Comparison of ENCODE assay signal across 15 cellular contexts in genomic region chr19:4987692-4988370, GRCh38. TPM values are rescaled to one million over a fixed set of nuclear protein-coding genes. Genes with fewer than 3 reads are reported as not detected.
DNase-seq lines count a peak whose midpoint lies in the region; ATAC-seq, FAIRE-seq and TF ChIP-seq lines count a peak whose summit lies in the region.
"Had no signal": no experiment of that assay in that cellular context is flagged by ENCODE, and none has a peak within 500 bp of the region (broad histone marks: within the 10 kb centered on the region; RNA-seq: fewer than 3 reads in every experiment).

No MANE protein-coding gene starts in this region.

- H2BK12ac ChIP-seq in trophoblast cell (ENCODE audit: low read length) = peak overlapping the region; percentile 50

- peak overlapping the region; percentile 17 for H3K4me3 Mint-ChIP-seq in Caco-2 (ENCODE audit: unreplicated experiment)
- no peak overlapping the region for H3K4me3 Mint-ChIP-seq in activated CD8-positive, alpha-beta T cell treated with anti-CD3 and anti-CD28 coated beads, Interleukin-2, amount 10 ng/mL, durations not matched to agents 7 days and 5 days
- H3K4me3 Mint-ChIP-seq: activated B cell treated with CpG ODN at 0.5 μM for 24 hours; activated naive CD4-positive, alpha-beta T cell treated with anti-CD3 and anti-CD28 coated beads for 36 hours; T-cell had no signal

- no peak overlapping the region for H3K23ac ChIP-seq in trophoblast cell (ENCODE audit: low read length)

- peaks cover 48% of the 10 kb centered on the region for H3K79me2 ChIP-seq in fibroblast of lung (ENCODE audit: control insufficient read depth, insufficient read depth, low read length)
- H3K79me2 ChIP-seq in trophoblast cell (ENCODE audit: control insufficient read depth, insufficient read depth, low read length, poor library complexity) = peaks cover 39% of the 10 kb centered on the region

- WGBS in trophoblast cell (ENCODE audit: extremely low coverage, insufficient coverage, insufficient read length) = no CpG with 5 or more reads among the region's 24 CpGs

- no peak overlapping the region for H3K4me2 ChIP-seq in fibroblast of lung (ENCODE audit: extremely low read depth, insufficient read depth, low read length)
- H3K4me2 ChIP-seq in trophoblast cell (ENCODE audit: low read length) = peak overlapping the region; percentile 46

- no peaks in the 10 kb centered on the region for H3K27me3 Mint-ChIP-seq in Caco-2 (ENCODE audit: insufficient read depth, unreplicated experiment)
- no peaks in the 10 kb centered on the region for H3K27me3 Mint-ChIP-seq in activated CD8-positive, alpha-beta T cell treated with anti-CD3 and anti-CD28 coated beads, Interleukin-2, amount 10 ng/mL, durations not matched to agents 7 days and 5 days (ENCODE audit: low read depth)
- H3K27me3 Mint-ChIP-seq: activated B cell treated with CpG ODN at 0.5 μM for 24 hours, T-cell had no signal

- TF ChIP-seq CTCF in Caco-2 (IDR thresholded peaks at IDR 0.05; ENCODE audit: insufficient read depth in 1 of 2, low read depth in 1 of 2, low read length in 1 of 2, severe bottlenecking in 1 of 2, unreplicated experiment in 1 of 2) (no peak), VCaP (conservative IDR thresholded peaks at IDR 0.05) (no peak), fibroblast of lung (conservative IDR thresholded peaks at IDR 0.05 in 1 of 2, IDR thresholded peaks at IDR 0.05 in 1 of 2; ENCODE audit: low read depth in 1 of 2, low read length in 2 of 2) (no peak), kidney (IDR thresholded peaks at IDR 0.05; ENCODE audit: borderline replicate concordance, extremely low read depth, insufficient read depth) (no peak)

- peak overlapping the region; percentile 55 for H2BK120ac ChIP-seq in trophoblast cell (ENCODE audit: insufficient read depth, low read length, poor library complexity)

- H2AK5ac ChIP-seq in trophoblast cell (ENCODE audit: low read length) = peak overlapping the region; percentile 5

- POLR2A ChIA-PET in Caco-2 (lab: Charles Lee) = interaction anchor here (0.9 kb wide), 1 partner anchor 17 kb away, joined by 3 read pairs; no protein-coding TSS in a partner anchor
- POLR2A ChIA-PET in activated CD8-positive, alpha-beta T cell treated with anti-CD3 and anti-CD28 coated beads, Interleukin-2, amount 10 ng/mL, durations not matched to agents 7 days and 5 days (lab: Charles Lee) = no interaction called here

- H3K4me1 ChIP-seq in Caco-2 (peaks cover 38% of the 10 kb centered on the region), fibroblast of lung (ENCODE audit: control insufficient read depth, extremely low read depth, insufficient read depth, low read length) (peaks cover 16% of the 10 kb centered on the region), trophoblast cell (ENCODE audit: control insufficient read depth in 1 of 2, insufficient read depth in 2 of 2, low read length in 2 of 2) (peaks cover 44 to 67% of the 10 kb centered on the region in 2 experiments), kidney (ENCODE audit: control insufficient read depth in 1 of 2, insufficient read depth in 1 of 2, low read depth in 1 of 2, low read length in 2 of 2) (peaks cover 15 to 30% of the 10 kb centered on the region in 2 donors)

- peak overlapping the region; percentile 91 for H3K27ac ChIP-seq in VCaP
- peak overlapping the region; percentile 50 for H3K27ac ChIP-seq in fibroblast of lung (ENCODE audit: insufficient read depth, low read length)
- H3K27ac ChIP-seq in trophoblast cell (ENCODE audit: low read depth, low read length) = peak overlapping the region; percentile 95
- H3K27ac ChIP-seq in kidney (ENCODE audit: low read depth in 2 of 2, low read length in 2 of 2) = no peak overlapping the region

- no peaks in the 10 kb centered on the region for H3K27me3 ChIP-seq in Caco-2 (replicated peaks; ENCODE audit: control insufficient read depth, insufficient read depth, low read length)
- no peaks in the 10 kb centered on the region for H3K27me3 ChIP-seq in fibroblast of lung (ENCODE audit: control insufficient read depth, insufficient read depth, low read length)
- H3K27me3 ChIP-seq in trophoblast cell (ENCODE audit: insufficient read depth, low read length) = no peaks in the 10 kb centered on the region

- intact Hi-C loops in Caco-2 (cut with micrococcal nuclease; ENCODE audit: unreplicated experiment) = loop anchor here (2.0 kb wide), 1 partner anchor 19 kb away; the partner anchor contains the start of gene KDM4B
- intact Hi-C loops in kidney (cut with DNase I) = no loop called here

- H4K12ac ChIP-seq in trophoblast cell (ENCODE audit: low read depth, low read length) = no peak overlapping the region

- no peaks in the 10 kb centered on the region for H4K20me1 ChIP-seq in fibroblast of lung (ENCODE audit: control insufficient read depth, extremely low read depth, insufficient read depth, low read length)

- no peak for DNase-seq in Caco-2
- DNase-seq in fibroblast of lung (ENCODE audit: low read depth in 2 of 2) = peak in 1 of 2 donors; percentile 46
- DNase-seq in trophoblast cell = no peak
- no peak for DNase-seq in kidney
- no peak for DNase-seq in activated CD8-positive, alpha-beta T cell treated with anti-CD3 and anti-CD28 coated beads, Interleukin-2, amount 10 ng/mL, durations not matched to agents 7 days and 5 days
- no peak for DNase-seq in NOMO-1 treated with dmso at 0.1 percent for 144 hours (lab: John Stamatoyannopoulos, UW; ENCODE audit: unreplicated experiment)
- DNase-seq in anterior cingulate cortex (lab: John Stamatoyannopoulos, UW) = no peak
- DNase-seq: activated B cell treated with CpG ODN at 0.5 μM for 24 hours; activated naive CD4-positive, alpha-beta T cell treated with anti-CD3 and anti-CD28 coated beads for 36 hours; cerebellar nuclear complex; NCI-H2029 treated with DMSO at 0.1 percent for 48 hours; NCI-H526; T-cell had no signal

- peak overlapping the region; percentile 55 for H3K18ac ChIP-seq in trophoblast cell (ENCODE audit: low read length)

- H3K9me3 ChIP-seq in Caco-2 = no peaks in the 10 kb centered on the region
- H3K9me3 ChIP-seq in fibroblast of lung (ENCODE audit: control insufficient read depth, insufficient read depth, low read depth, low read length) = no peaks in the 10 kb centered on the region
- H3K9me3 ChIP-seq in trophoblast cell (ENCODE audit: insufficient read depth, low read depth, low read length) = no peaks in the 10 kb centered on the region
- H3K9me3 ChIP-seq in kidney (ENCODE audit: control insufficient read depth in 1 of 2, low read length in 2 of 2) = no peaks in the 10 kb centered on the region

- H3K36me3 Mint-ChIP-seq in Caco-2 (ENCODE audit: insufficient read depth, unreplicated experiment) = peaks cover 11% of the 10 kb centered on the region
- peaks cover 5% of the 10 kb centered on the region for H3K36me3 Mint-ChIP-seq in activated CD8-positive, alpha-beta T cell treated with anti-CD3 and anti-CD28 coated beads, Interleukin-2, amount 10 ng/mL, durations not matched to agents 7 days and 5 days (ENCODE audit: low read depth)

- peaks cover 52% of the 10 kb centered on the region for H3K79me1 ChIP-seq in trophoblast cell (ENCODE audit: low read length)

- no peaks in the 10 kb centered on the region for H3K36me3 ChIP-seq in Caco-2 (ENCODE audit: control insufficient read depth, insufficient read depth, low read length)
- H3K36me3 ChIP-seq in fibroblast of lung (ENCODE audit: control insufficient read depth, insufficient read depth, low read length) = no peaks in the 10 kb centered on the region
- H3K36me3 ChIP-seq in trophoblast cell (ENCODE audit: control insufficient read depth in 1 of 2, insufficient read depth in 2 of 2, low read length in 2 of 2) = peaks cover 5 to 8% of the 10 kb centered on the region in 2 experiments
- no peaks in the 10 kb centered on the region for H3K36me3 ChIP-seq in kidney (ENCODE audit: control insufficient read depth in 1 of 2, insufficient read depth in 2 of 2, low read length in 2 of 2)

- no peaks in the 10 kb centered on the region for H3K9me3 Mint-ChIP-seq in Caco-2 (ENCODE audit: unreplicated experiment)
- no peaks in the 10 kb centered on the region for H3K9me3 Mint-ChIP-seq in activated CD8-positive, alpha-beta T cell treated with anti-CD3 and anti-CD28 coated beads, Interleukin-2, amount 10 ng/mL, durations not matched to agents 7 days and 5 days (ENCODE audit: insufficient read depth)

- H2BK5ac ChIP-seq in trophoblast cell (ENCODE audit: low read depth, low read length, poor library complexity) = peak overlapping the region; percentile 77

- H3K14ac ChIP-seq in trophoblast cell (ENCODE audit: low read length) = peak overlapping the region; percentile 81

- H3K4ac ChIP-seq in trophoblast cell (ENCODE audit: low read depth, low read length) = peak overlapping the region; percentile 53

- peaks cover 36% of the 10 kb centered on the region for H3K4me1 Mint-ChIP-seq in Caco-2 (ENCODE audit: low read depth, unreplicated experiment)
- peaks cover 14% of the 10 kb centered on the region for H3K4me1 Mint-ChIP-seq in activated CD8-positive, alpha-beta T cell treated with anti-CD3 and anti-CD28 coated beads, Interleukin-2, amount 10 ng/mL, durations not matched to agents 7 days and 5 days (ENCODE audit: low read depth)

- H3K4me3 ChIP-seq in Caco-2 (ENCODE audit: low read depth, low read length) = no peak overlapping the region
- peak overlapping the region in 1 of 4 experiments; percentile 1 for H3K4me3 ChIP-seq in fibroblast of lung (replicated peaks in 1 of 4; ENCODE audit: control extremely low read depth in 1 of 4, insufficient read depth in 1 of 4, low read depth in 3 of 4, low read length in 4 of 4)
- no peak overlapping the region for H3K4me3 ChIP-seq in trophoblast cell (ENCODE audit: low read depth, low read length)
- H3K4me3 ChIP-seq in kidney (ENCODE audit: low read length in 2 of 2) = no peak overlapping the region

- H4K8ac ChIP-seq in trophoblast cell (ENCODE audit: low read depth, low read length) = peak overlapping the region; percentile 61

- CTCF ChIA-PET in Caco-2 (lab: Charles Lee) = interaction anchor here (1.1 kb wide), 1 partner anchor 61 kb away, joined by 3 read pairs; no protein-coding TSS in a partner anchor
- CTCF ChIA-PET in activated CD8-positive, alpha-beta T cell treated with anti-CD3 and anti-CD28 coated beads, Interleukin-2, amount 10 ng/mL, durations not matched to agents 7 days and 5 days (lab: Charles Lee) = no interaction called here

- no TSS peak for BruUV-seq in Caco-2 (replicated peaks; lab: Mats Ljungman, UMichigan)

- peak overlapping the region; percentile 87 for H4K91ac ChIP-seq in trophoblast cell (ENCODE audit: low read depth, low read length)

- no peak for ATAC-seq in activated CD8-positive, alpha-beta T cell treated with anti-CD3 and anti-CD28 coated beads, Interleukin-2, amount 10 ng/mL, durations not matched to agents 7 days and 5 days
- ATAC-seq: T-cell had no signal

- no peak overlapping the region for H3K9ac ChIP-seq in fibroblast of lung (ENCODE audit: insufficient read depth, low read length)
- H3K9ac ChIP-seq in trophoblast cell (ENCODE audit: low read length) = no peak overlapping the region
- no peak overlapping the region for H3K9ac ChIP-seq in kidney (ENCODE audit: low read length in 2 of 2)

- H2AFZ ChIP-seq in fibroblast of lung (ENCODE audit: low read length) (no peak overlapping the region), trophoblast cell (ENCODE audit: insufficient read depth, low read length, poor library complexity) (peak overlapping the region; percentile 68)

- H3K27ac Mint-ChIP-seq in Caco-2 (ENCODE audit: unreplicated experiment) = peak overlapping the region; percentile 71
- H3K27ac Mint-ChIP-seq in activated CD8-positive, alpha-beta T cell treated with anti-CD3 and anti-CD28 coated beads, Interleukin-2, amount 10 ng/mL, durations not matched to agents 7 days and 5 days = no peak overlapping the region
- H3K27ac Mint-ChIP-seq: activated B cell treated with CpG ODN at 0.5 μM for 24 hours; activated naive CD4-positive, alpha-beta T cell treated with anti-CD3 and anti-CD28 coated beads for 36 hours; T-cell had no signal

- no peak for FAIRE-seq in kidney (lab: Jason Lieb, UNC)
- FAIRE-seq: HTR-8/SVneo had no signal

RNA-seq across cellular contexts. Expression of gene KDM4B, which starts 18.9 kb away (rescaled TPM):
- total RNA-seq in Caco-2 (2022) (27.4 and 30.9 TPM in 2 replicates), fibroblast of lung (11.8 and 14.4 TPM in 2 replicates), kidney (35.7 TPM)
- polyA plus RNA-seq in fibroblast of lung (4.5 and 6.4 TPM in 2 replicates), kidney (ENCODE audit: insufficient read depth, low read depth, low replicate concordance) (6.6 TPM)
- polyA plus RNA-seq in fibroblast of lung (2012) = 10.5 and 13.1 TPM in 2 replicates
- 16.2 and 35.0 TPM in 2 replicates for polyA minus RNA-seq in fibroblast of lung (ENCODE audit: low replicate concordance)
- polyA plus RNA-seq in trophoblast cell (2013) = 37.1 and 37.3 TPM in 2 replicates
- total RNA-seq in activated CD8-positive, alpha-beta T cell treated with anti-CD3 and anti-CD28 coated beads, Interleukin-2, amount 10 ng/mL, durations not matched to agents 7 days and 5 days = 10 to 100 TPM; 44.9 to 47.0 TPM

Comparison
In these comparisons a context has a peak if more than half of its experiments do, and no peak if none do; other contexts are left out.
1. H3K27ac ChIP-seq: peak in VCaP (single experiment), fibroblast of lung (single experiment) and trophoblast cell (single experiment); none in kidney (0 of 2).